In genomic region chr6:118651282-118652050, GRCh38 we compare ENCODE assay signal across 8 cellular contexts. TPM values are rescaled to one million over a fixed set of nuclear protein-coding genes. Genes with fewer than 3 reads are reported as not detected.
A peak's percentile ranks its signal among the peaks of the same experiment; 100 is the strongest.
DNase-seq lines count a peak whose midpoint lies in the region; ATAC-seq and TF ChIP-seq lines count a peak whose summit lies in the region.

TSS of gene CEP85L (minus strand) at chr6:118651591. CDS start at chr6:118651269, 322 bp downstream.

- peak within 1 kb of the TSS; percentile 88 to 96 (median 92) for H3K4me2 ChIP-seq in BLaER1 treated with 17β-estradiol and CSF1 and Interleukin-3, amounts not matched to agents 10 nM and 100 nM

- peak within 1 kb of the TSS; percentile 93 for H3K27ac Mint-ChIP-seq in activated CD4-positive, alpha-beta T cell treated with anti-CD3 and anti-CD28 coated beads, Interleukin-2, amount 10 ng/mL, durations not matched to agents 24 days and 14 days

- peaks cover 29% of the 10 kb centered on the region for H3K4me1 Mint-ChIP-seq in activated CD4-positive, alpha-beta T cell treated with anti-CD3 and anti-CD28 coated beads, Interleukin-2, amount 10 ng/mL, durations not matched to agents 24 days and 14 days

- peaks cover 0 to 41% (median 12%) of the 10 kb centered on the region in 11 experiments; a peak in 15 of 22 replicates for H4K20me1 ChIP-seq in BLaER1 treated with 17β-estradiol and CSF1 and Interleukin-3, amounts not matched to agents 10 nM and 100 nM

- no peaks in the 10 kb centered on the region for H3K9me3 ChIP-seq in BLaER1 treated with 17β-estradiol and CSF1 and Interleukin-3, amounts not matched to agents 10 nM and 100 nM (replicated peaks in 1 of 11)
- H3K9me3 ChIP-seq in colonic mucosa, result no peaks in the 10 kb centered on the region

- H3K4me3 ChIP-seq in BLaER1 treated with 17β-estradiol and CSF1 and Interleukin-3, amounts not matched to agents 10 nM and 100 nM, result peak within 1 kb of the TSS; percentile 80 to 94 (median 86)
- H3K4me3 ChIP-seq in colonic mucosa, result peak within 1 kb of the TSS; percentile 87

- H3K4me1 ChIP-seq in BLaER1 treated with 17β-estradiol and CSF1 and Interleukin-3, amounts not matched to agents 10 nM and 100 nM, result peaks cover 10 to 32% (median 21%) of the 10 kb centered on the region in 10 experiments; a peak in 19 of 20 replicates
- no peaks in the 10 kb centered on the region for H3K4me1 ChIP-seq in colonic mucosa

- intact Hi-C loops in activated CD4-positive, alpha-beta T cell treated with anti-CD3 and anti-CD28 coated beads, Interleukin-2, amount 10 ng/mL, durations not matched to agents 24 days and 14 days (cut with micrococcal nuclease), result loop anchor here (1.0 to 10.0 kb wide), 7 partner anchors 13 to 423 kb away; partner anchors contain the start of genes ASF1A, FAM184A and MCM9
- intact Hi-C loops in colonic mucosa (cut with DNase I), result no loop called here

- H3K4me3 Mint-ChIP-seq in activated CD4-positive, alpha-beta T cell treated with anti-CD3 and anti-CD28 coated beads, Interleukin-2, amount 10 ng/mL, durations not matched to agents 24 days and 14 days, result peak within 1 kb of the TSS; percentile 90

- ATAC-seq in GM19351 (IDR thresholded peaks at IDR 0.05; ENCODE audit: unreplicated experiment), result peak; percentile 83
- ATAC-seq in HG03520 (IDR thresholded peaks at IDR 0.05; ENCODE audit: unreplicated experiment), result peak; percentile 84

- TF ChIP-seq CTCF in colonic mucosa (IDR thresholded peaks at IDR 0.05), result no peak

- peaks cover 0 to 22% (median 20%) of the 10 kb centered on the region in 11 experiments; a peak in 19 of 22 replicates for H3K27me3 ChIP-seq in BLaER1 treated with 17β-estradiol and CSF1 and Interleukin-3, amounts not matched to agents 10 nM and 100 nM
- H3K27me3 ChIP-seq in colonic mucosa, result no peaks in the 10 kb centered on the region

- peak within 1 kb of the TSS; percentile 76 to 91 (median 84) for H3K27ac ChIP-seq in BLaER1 treated with 17β-estradiol and CSF1 and Interleukin-3, amounts not matched to agents 10 nM and 100 nM
- H3K27ac ChIP-seq in colonic mucosa, result peak within 1 kb of the TSS; percentile 95

- no peaks in the 10 kb centered on the region for H3K27me3 Mint-ChIP-seq in activated CD4-positive, alpha-beta T cell treated with anti-CD3 and anti-CD28 coated beads, Interleukin-2, amount 10 ng/mL, durations not matched to agents 24 days and 14 days

- DNase-seq in NCI-H526 treated with DMSO at 0.1 percent for 48 hours (lab: John Stamatoyannopoulos, UW) (peak; percentile 85), colonic mucosa (peak; percentile 89), left kidney (ENCODE audit: low read depth, low spot score) (peak; percentile 97)
- DNase-seq in activated CD4-positive, alpha-beta T cell treated with anti-CD3 and anti-CD28 coated beads, Interleukin-2, amount 10 ng/mL, durations not matched to agents 24 days and 14 days, result peak; percentile 96
- DNase-seq in stimulated activated CD4-positive, alpha-beta T cell treated with anti-CD3 and anti-CD28 coated beads, Interleukin-2, amount 100 ng/mL, for 24 hours, result peak; percentile 92 to 93

- H3K9me3 Mint-ChIP-seq in activated CD4-positive, alpha-beta T cell treated with anti-CD3 and anti-CD28 coated beads, Interleukin-2, amount 10 ng/mL, durations not matched to agents 24 days and 14 days, result no peaks in the 10 kb centered on the region

- H3K36me3 ChIP-seq in BLaER1 treated with 17β-estradiol and CSF1 and Interleukin-3, amounts not matched to agents 10 nM and 100 nM, result no peaks in the 10 kb centered on the region; a peak in 1 of 22 replicates
- H3K36me3 ChIP-seq in colonic mucosa, result no peaks in the 10 kb centered on the region

- H3K9ac ChIP-seq in BLaER1 treated with 17β-estradiol and CSF1 and Interleukin-3, amounts not matched to agents 10 nM and 100 nM, result peak within 1 kb of the TSS; percentile 79 to 94 (median 91)
- peak within 1 kb of the TSS; percentile 66 to 98 for H3K9ac ChIP-seq in colonic mucosa (ENCODE audit: low read depth in 2 of 2, low read length in 2 of 2)

- peaks cover 17% of the 10 kb centered on the region for H3K36me3 Mint-ChIP-seq in activated CD4-positive, alpha-beta T cell treated with anti-CD3 and anti-CD28 coated beads, Interleukin-2, amount 10 ng/mL, durations not matched to agents 24 days and 14 days (ENCODE audit: low read depth)

RNA-seq across cellular contexts. Expression of gene CEP85L, which starts in this region (rescaled TPM):
- total RNA-seq in activated CD4-positive, alpha-beta T cell treated with anti-CD3 and anti-CD28 coated beads, Interleukin-2, amount 10 ng/mL, durations not matched to agents 24 days and 14 days, result 42.3 and 42.7 TPM in 2 replicates
- total RNA-seq in colonic mucosa, result 1 to 10 TPM; 2.9 to 3.2 TPM

Comparison
In these comparisons a context has a peak if more than half of its experiments do, and no peak if none do; other contexts are left out.
1. Peak in every context shown above with its lines: DNase-seq, ATAC-seq, H3K4me3 ChIP-seq and H3K27ac ChIP-seq.
2. RNA of gene CEP85L (total RNA-seq): 42.3 to 42.7 TPM in activated CD4-positive, alpha-beta T cell treated with anti-CD3 and anti-CD28 coated beads, Interleukin-2, amount 10 ng/mL, durations not matched to agents 24 days and 14 days; 2.9 to 3.2 TPM in colonic mucosa; every median in the first group is over 10 times any median in the second.